Comparison of ENCODE assay signal across 8 cellular contexts in genomic region chr21:34073032-34073748, GRCh38. TPM values are rescaled to one million over a fixed set of nuclear protein-coding genes. Genes with fewer than 3 reads are reported as not detected.
DNase-seq lines count a peak whose midpoint lies in the region; ATAC-seq and TF ChIP-seq lines count a peak whose summit lies in the region.

Gene MRPS6, plus strand, starts transcription at chr21:34073578. Its CDS starts 123 bp downstream, at chr21:34073701.
Gene SLC5A3, plus strand, starts transcription at chr21:34073578. Its CDS starts 21,621 bp downstream, at chr21:34095199.

- peak; percentile 78 for ATAC-seq in GM19023 (IDR thresholded peaks at IDR 0.05; ENCODE audit: unreplicated experiment)
- ATAC-seq in HG03196 (IDR thresholded peaks at IDR 0.05; ENCODE audit: unreplicated experiment), result peak; percentile 73

- DNase-seq in AG10803 (ENCODE audit: low read depth) (peak; percentile 80), NCI-H446 (lab: John Stamatoyannopoulos, UW) (peak; percentile 57 to 89), colonic mucosa (peak; percentile 93)
- DNase-seq in activated CD4-positive, alpha-beta T cell treated with anti-CD3 and anti-CD28 coated beads for 4 hours, result peak; percentile 64 to 72
- peak; percentile 47 to 70 (median 57) for DNase-seq in stimulated activated CD4-positive, alpha-beta T cell treated with anti-CD3 and anti-CD28 coated beads, Interleukin-1b, Interleukin-23, amount 100 ng/mL, for 24 hours (ENCODE audit: low read depth in 4 of 4, low spot score in 1 of 4)

- peak within 1 kb of the TSS; percentile 80 for H3K4me3 ChIP-seq in AG10803 (ENCODE audit: low read length)
- H3K4me3 ChIP-seq in colonic mucosa, result peak within 1 kb of the TSS; percentile 59

- H3K36me3 ChIP-seq in colonic mucosa, result no peaks in the 10 kb centered on the region

- H3K9me3 ChIP-seq in colonic mucosa, result no peaks in the 10 kb centered on the region

- intact Hi-C loops in colonic mucosa (cut with DNase I), result loop anchor here (10.0 kb wide), 1 partner anchor 128 kb away; no protein-coding TSS in a partner anchor

- peak within 1 kb of the TSS; percentile 80 for H3K27ac ChIP-seq in colonic mucosa
- H3K27ac ChIP-seq in layer of hippocampus (ENCODE audit: low read depth, low read length), result peak within 1 kb of the TSS; percentile 98

- no peaks in the 10 kb centered on the region for H3K27me3 ChIP-seq in colonic mucosa
- H3K27me3 ChIP-seq in layer of hippocampus (ENCODE audit: control insufficient read depth, insufficient read depth, low read length), result no peaks in the 10 kb centered on the region

- no peak for TF ChIP-seq CTCF in AG10803 (conservative IDR thresholded peaks at IDR 0.05; ENCODE audit: low read length)
- TF ChIP-seq CTCF in colonic mucosa (IDR thresholded peaks at IDR 0.05), result no peak

- peak within 1 kb of the TSS; percentile 92 to 94 for H3K9ac ChIP-seq in colonic mucosa (ENCODE audit: low read depth in 2 of 2, low read length in 2 of 2)

- no peaks in the 10 kb centered on the region for H3K4me1 ChIP-seq in colonic mucosa

RNA-seq across cellular contexts. Expression of gene MRPS6, which starts in this region (rescaled TPM):
- total RNA-seq in colonic mucosa, result 10 to 100 TPM; 66.6 to 76.9 TPM

RNA-seq across cellular contexts. Expression of gene SLC5A3, which starts in this region (rescaled TPM):
- 10 to 100 TPM; 20.1 to 28.6 TPM for total RNA-seq in colonic mucosa

Comparison
In these comparisons a context has a peak if more than half of its experiments do, and no peak if none do; other contexts are left out.
1. Peak in every context shown above with its lines: DNase-seq, ATAC-seq, H3K4me3 ChIP-seq and H3K27ac ChIP-seq.